In genomic region chr11:114440121-114440860, GRCh38 we compare ENCODE assay signal across 8 cellular contexts. TPM values are rescaled to one million over a fixed set of nuclear protein-coding genes. Genes with fewer than 3 reads are reported as not detected.
A peak's percentile ranks its signal among the peaks of the same experiment; 100 is the strongest.
DNase-seq lines count a peak whose midpoint lies in the region; ATAC-seq and TF ChIP-seq lines count a peak whose summit lies in the region.

No MANE protein-coding gene starts in this region.

- intact Hi-C loops in A673 (cut with micrococcal nuclease; ENCODE audit: unreplicated experiment) (no loop called here), adrenal gland (cut with DNase I) (loop anchor here in 1 of 2 donors (10.0 kb wide), 1 partner anchor 85 kb away; no protein-coding TSS in a partner anchor)

- no TSS peak for BruUV-seq in A673 (replicated peaks; lab: Mats Ljungman, UMichigan)

- WGBS in adrenal gland, 4 donors = 14 to 22% (median 18%) methylated on average over 9 to 10 of the region's 10 CpGs

- TF ChIP-seq CTCF in A673 (conservative IDR thresholded peaks at IDR 0.05; ENCODE audit: low read depth, low read length) = no peak
- no peak for TF ChIP-seq CTCF in adrenal gland (IDR thresholded peaks at IDR 0.05)

- DNase-seq in A673 (ENCODE audit: low spot score) (no peak), HEK293T (ENCODE audit: extremely low spot score) (peak; percentile 11), adrenal gland (no peak), immature natural killer cell (no peak)

- peaks cover 0 to 14% (median 0%) of the 10 kb centered on the region in 3 donors for H3K36me3 Mint-ChIP-seq in immature natural killer cell
- peaks cover 20% of the 10 kb centered on the region for H3K36me3 Mint-ChIP-seq in stimulated activated memory B cell treated with anti-CD40 and anti-IgM and Interleukin-4, amounts not matched to agents 10 μg/mL and 1 μg/mL and 100 μg/mL, for 72 hours

- H3K9me3 ChIP-seq in A673 (ENCODE audit: low read depth, low read length, poor library complexity, severe bottlenecking) = no peaks in the 10 kb centered on the region
- H3K9me3 ChIP-seq in adrenal gland (replicated peaks in 1 of 3) = no peaks in the 10 kb centered on the region

- no peaks in the 10 kb centered on the region for H3K27me3 ChIP-seq in A673 (replicated peaks; ENCODE audit: insufficient read depth, low read depth, low read length, poor library complexity)
- H3K27me3 ChIP-seq in adrenal gland = no peaks in the 10 kb centered on the region

- H3K4me1 Mint-ChIP-seq in immature natural killer cell = peaks cover 29 to 39% of the 10 kb centered on the region in 2 donors
- H3K4me1 Mint-ChIP-seq in stimulated activated memory B cell treated with anti-CD40 and anti-IgM and Interleukin-4, amounts not matched to agents 10 μg/mL and 1 μg/mL and 100 μg/mL, for 72 hours = peaks cover 28% of the 10 kb centered on the region

- H3K36me3 ChIP-seq in A673 (ENCODE audit: insufficient read depth, low read length, poor library complexity, severe bottlenecking) (no peaks in the 10 kb centered on the region), adrenal gland (replicated peaks in 1 of 2) (peaks cover 0 to 7% of the 10 kb centered on the region in 2 donors)

- H3K27ac Mint-ChIP-seq in immature natural killer cell = peak overlapping the region; percentile 51 to 93 (median 81)
- peak overlapping the region; percentile 87 for H3K27ac Mint-ChIP-seq in stimulated activated memory B cell treated with anti-CD40 and anti-IgM and Interleukin-4, amounts not matched to agents 10 μg/mL and 1 μg/mL and 100 μg/mL, for 72 hours

- H3K4me3 Mint-ChIP-seq in immature natural killer cell = peak overlapping the region; percentile 90 to 97 (median 97)
- H3K4me3 Mint-ChIP-seq in stimulated activated memory B cell treated with anti-CD40 and anti-IgM and Interleukin-4, amounts not matched to agents 10 μg/mL and 1 μg/mL and 100 μg/mL, for 72 hours = peak overlapping the region; percentile 96

- peaks cover 7% of the 10 kb centered on the region in 3 donors for H3K27me3 Mint-ChIP-seq in immature natural killer cell (ENCODE audit: low read depth in 3 of 3)
- no peaks in the 10 kb centered on the region for H3K27me3 Mint-ChIP-seq in stimulated activated memory B cell treated with anti-CD40 and anti-IgM and Interleukin-4, amounts not matched to agents 10 μg/mL and 1 μg/mL and 100 μg/mL, for 72 hours

- CTCF ChIA-PET in A673 (lab: Charles Lee) (no interaction called here), HEK293T (lab: Yijun Ruan, JAX) (no interaction called here)

- H3K9me3 Mint-ChIP-seq in immature natural killer cell = no peaks in the 10 kb centered on the region
- H3K9me3 Mint-ChIP-seq in stimulated activated memory B cell treated with anti-CD40 and anti-IgM and Interleukin-4, amounts not matched to agents 10 μg/mL and 1 μg/mL and 100 μg/mL, for 72 hours = no peaks in the 10 kb centered on the region

- H3K4me1 ChIP-seq in A673 (ENCODE audit: insufficient read depth, low read length, poor library complexity, severe bottlenecking) (peaks cover 3% of the 10 kb centered on the region), adrenal gland (replicated peaks in 1 of 2) (peaks cover 17 to 18% of the 10 kb centered on the region in 2 donors)

- TF ChIP-seq POLR2A in adrenal gland (IDR thresholded peaks at IDR 0.05) = no peak

- no peak for ATAC-seq in stimulated activated memory B cell treated with anti-CD40 and anti-IgM and Interleukin-4, amounts not matched to agents 10 μg/mL and 1 μg/mL and 100 μg/mL, for 72 hours
- ATAC-seq in HG03460 (IDR thresholded peaks at IDR 0.05; ENCODE audit: unreplicated experiment) = no peak
- no peak for ATAC-seq in GM18870 (IDR thresholded peaks at IDR 0.05; ENCODE audit: unreplicated experiment)
- ATAC-seq in GM19328 (IDR thresholded peaks at IDR 0.05; ENCODE audit: unreplicated experiment) = no peak

- H3K27ac ChIP-seq in A673 (ENCODE audit: low read depth, low read length, poor library complexity, severe bottlenecking) = peak overlapping the region; percentile 52
- peak overlapping the region; percentile 71 to 92 (median 86) for H3K27ac ChIP-seq in adrenal gland

- H3K4me3 ChIP-seq in A673 (ENCODE audit: low read depth, low read length, poor library complexity, severe bottlenecking) (peak overlapping the region; percentile 74), adrenal gland (peak overlapping the region; percentile 20 to 100 (median 96))

- POLR2A ChIA-PET in A673 (lab: Charles Lee; ENCODE audit: low non-redundant PET) (no interaction called here), HEK293T (lab: Yijun Ruan, JAX) (no interaction called here)

TF ChIP-seq in HEK293T, 16 proteins besides CTCF, POLR2A, EP300 and RAD21:
- TF ChIP-seq NFRKB (IDR thresholded peaks at IDR 0.05) (no peak), BHLHE40 (IDR thresholded peaks at IDR 0.05; ENCODE audit: borderline replicate concordance) (no peak), ARNT (IDR thresholded peaks at IDR 0.05) (no peak), FOXK2 (IDR thresholded peaks at IDR 0.05) (no peak), CTBP1 (IDR thresholded peaks at IDR 0.05; ENCODE audit: borderline replicate concordance) (no peak), ZNF384 (IDR thresholded peaks at IDR 0.05) (no peak), SUZ12 (IDR thresholded peaks at IDR 0.05) (no peak), L3MBTL2 (conservative IDR thresholded peaks at IDR 0.05) (no peak), PKNOX1 (IDR thresholded peaks at IDR 0.05) (no peak), FOXM1 (IDR thresholded peaks at IDR 0.05; ENCODE audit: borderline replicate concordance) (no peak), FOXA1 (IDR thresholded peaks at IDR 0.05) (no peak), LEF1 (IDR thresholded peaks at IDR 0.05; ENCODE audit: borderline replicate concordance) (no peak), HDGF (IDR thresholded peaks at IDR 0.05; ENCODE audit: borderline replicate concordance) (no peak), TARDBP (IDR thresholded peaks at IDR 0.05) (no peak), SP1 (IDR thresholded peaks at IDR 0.05) (no peak), ELF4 (IDR thresholded peaks at IDR 0.05) (no peak)

RNA-seq across cellular contexts. Expression of gene REXO2, which starts 1.0 kb away (rescaled TPM):
- total RNA-seq in A673 (2021) = 119 TPM in 2 replicates
- 100 to 1,000 TPM in 6 of 8 donors, 10 to 100 TPM in 2; 76.6 to 138 (median 107) TPM for total RNA-seq in adrenal gland
- polyA plus RNA-seq in adrenal gland = 100 to 1,000 TPM in 1 of 3 donors, 10 to 100 TPM in 2; 50.5 to 171 (median 77.4) TPM
- polyA plus RNA-seq in immature natural killer cell = 10 to 100 TPM; 45.5 to 49.4 (median 45.9) TPM

RNA-seq across cellular contexts. Expression of gene RBM7, which starts 39.8 kb away (rescaled TPM):
- total RNA-seq in A673 (2021) (37.0 and 41.1 TPM in 2 replicates), adrenal gland (10 to 100 TPM in 6 of 8 donors, 1 to 10 TPM in 2; 1.7 to 29.2 (median 18.8) TPM)
- polyA plus RNA-seq in adrenal gland (10 to 100 TPM in 1 of 3 donors, 1 to 10 TPM in 2; 5.3 to 28.4 (median 7.2) TPM), immature natural killer cell (10 to 100 TPM; 29.4 to 46.5 (median 30.2) TPM)

RNA-seq across cellular contexts. Expression of gene C11orf71, which starts 40.0 kb away (rescaled TPM):
- total RNA-seq in A673 (2021) (7.4 and 11.4 TPM in 2 replicates), adrenal gland (10 to 100 TPM in 7 of 8 donors, 1 to 10 TPM in 1; 8.2 to 19.4 (median 16.9) TPM)
- polyA plus RNA-seq in adrenal gland (10 to 100 TPM; 14.2 to 17.3 (median 14.3) TPM), immature natural killer cell (10 to 100 TPM; 10.8 to 14.6 (median 13.8) TPM)
